Comparison of ENCODE assay signal across 12 cellular contexts in genomic region chr15:78316211-78317077, GRCh38. TPM values are rescaled to one million over a fixed set of nuclear protein-coding genes. Genes with fewer than 3 reads are reported as not detected.
A peak's percentile ranks its signal among the peaks of the same experiment; 100 is the strongest.
DNase-seq lines count a peak whose midpoint lies in the region; ATAC-seq, FAIRE-seq and TF ChIP-seq lines count a peak whose summit lies in the region.
"Had no signal": no experiment of that assay in that cellular context is flagged by ENCODE, and none has a peak within 500 bp of the region (broad histone marks: within the 10 kb centered on the region; RNA-seq: fewer than 3 reads in every experiment).

No MANE protein-coding gene starts in this region.

- H3K4me2 ChIP-seq in HepG2 (ENCODE audit: low read depth, low read length) (peak overlapping the region; percentile 14; the same call in 1 of the 2 replicates), astrocyte (ENCODE audit: low read length) (no peak overlapping the region)
- H3K4me2 ChIP-seq: PC-9 had no signal

- no peaks in the 10 kb centered on the region for H3K36me3 Mint-ChIP-seq in astrocyte (ENCODE audit: low read depth, unreplicated experiment)

- no peak overlapping the region for H2AFZ ChIP-seq in HepG2 (ENCODE audit: low read length)
- peak overlapping the region; percentile 39 for H2AFZ ChIP-seq in astrocyte (ENCODE audit: low read depth, low read length)
- H2AFZ ChIP-seq: PC-9 had no signal

- H3K9me3 ChIP-seq in HepG2 (ENCODE audit: low read length) (no peaks in the 10 kb centered on the region), right lobe of liver (no peaks in the 10 kb centered on the region), astrocyte (ENCODE audit: insufficient read depth, low read depth, low read length) (no peaks in the 10 kb centered on the region)
- H3K9me3 ChIP-seq: gastrocnemius medialis, psoas muscle had no signal

- intact Hi-C loops in HepG2 (cut with micrococcal nuclease; ENCODE audit: unreplicated experiment) = no loop called here
- intact Hi-C loops in right lobe of liver (cut with DNase I) = loop anchor here in 1 of 2 donors (5.0 kb wide), 1 partner anchor 101 kb away; no protein-coding TSS in a partner anchor

- POLR2A ChIA-PET in HepG2 (lab: Yijun Ruan, JAX) = no interaction called here

- FAIRE-seq in HepG2 (lab: Jason Lieb, UNC) (no peak), astrocyte (lab: Jason Lieb, UNC) (no peak)

- no peak for ATAC-seq in HepG2
- ATAC-seq in right lobe of liver = no peak
- ATAC-seq in GM18517 (IDR thresholded peaks at IDR 0.05; ENCODE audit: unreplicated experiment) = no peak
- no peak for ATAC-seq in GM18498 (IDR thresholded peaks at IDR 0.05; ENCODE audit: unreplicated experiment)
- ATAC-seq: gastrocnemius medialis had no signal

- no peaks in the 10 kb centered on the region for H3K4me1 Mint-ChIP-seq in astrocyte (ENCODE audit: low read depth, unreplicated experiment)

- BruUV-seq in HepG2 (replicated peaks; lab: Mats Ljungman, UMichigan) = no TSS peak

- no peaks in the 10 kb centered on the region for H3K79me2 ChIP-seq in HepG2 (ENCODE audit: insufficient read depth, low read length)
- H3K79me2 ChIP-seq in astrocyte (ENCODE audit: insufficient read depth, low read length) = no peaks in the 10 kb centered on the region

- no peak overlapping the region for H3K27ac Mint-ChIP-seq in astrocyte (ENCODE audit: unreplicated experiment)

- H3K4me1 ChIP-seq in HepG2 (ENCODE audit: insufficient read depth, low read length) (no peaks in the 10 kb centered on the region), right lobe of liver (no peaks in the 10 kb centered on the region), astrocyte (ENCODE audit: insufficient read depth, low read length) (no peaks in the 10 kb centered on the region)
- H3K4me1 ChIP-seq: psoas muscle had no signal

- H3K9ac ChIP-seq in HepG2 (ENCODE audit: insufficient read depth, low read depth, low read length) (no peak overlapping the region), astrocyte (ENCODE audit: low read length) (no peak overlapping the region)

- CTCF ChIA-PET in HepG2 (lab: Yijun Ruan, JAX; ENCODE audit: low intra/inter-chr PET ratio, low total read pairs) = interaction anchor here (0.9 to 1.3 kb wide), 2 partner anchors 8 to 166 kb away, joined by 3 read pairs; no protein-coding TSS in a partner anchor

- in situ Hi-C loops in HepG2 (cut with HindIII; ENCODE audit: extremely low pct_ligation_motif_present, low pct_unique_long_range_greater_than_20kb) = no loop called here

- H3K4me3 Mint-ChIP-seq in astrocyte (ENCODE audit: unreplicated experiment) = no peak overlapping the region

- WGBS in HepG2 (ENCODE audit: low lambda C conversion rate) = 21% methylated on average over 12 of the region's 19 CpGs
- WGBS in right lobe of liver (ENCODE audit: insufficient coverage, low coverage, low lambda C conversion rate, missing lambda C conversion rate) = 79% methylated on average over 10 of the region's 19 CpGs

- H3K27me3 ChIP-seq in HepG2 (ENCODE audit: control insufficient read depth in 1 of 2, insufficient read depth in 2 of 2, low read length in 2 of 2) (peaks cover 2 to 50% of the 10 kb centered on the region in 2 experiments; a peak in 4 of 5 replicates), right lobe of liver (no peaks in the 10 kb centered on the region), astrocyte (ENCODE audit: insufficient read depth, low read length) (no peaks in the 10 kb centered on the region)
- H3K27me3 ChIP-seq: gastrocnemius medialis had no signal

- no peak overlapping the region for H3K4me3 ChIP-seq in HepG2 (replicated peaks in 1 of 3; ENCODE audit: insufficient read depth in 1 of 3, low read depth in 2 of 3, low read length in 3 of 3)
- no peak overlapping the region for H3K4me3 ChIP-seq in right lobe of liver
- H3K4me3 ChIP-seq in astrocyte (ENCODE audit: insufficient read depth, low read depth, low read length) = no peak overlapping the region
- H3K4me3 ChIP-seq: gastrocnemius medialis, PC-9, psoas muscle had no signal

- peaks cover 24% of the 10 kb centered on the region for H3K27me3 Mint-ChIP-seq in astrocyte (ENCODE audit: low read depth, unreplicated experiment)

- H3K27ac ChIP-seq in HepG2 (ENCODE audit: extremely low read length, insufficient read depth, low read length) (no peak overlapping the region), right lobe of liver (no peak overlapping the region), astrocyte (ENCODE audit: low read depth, low read length) (no peak overlapping the region)
- H3K27ac ChIP-seq: gastrocnemius medialis, PC-9, psoas muscle had no signal

- TF ChIP-seq POLR2A in HepG2 (IDR thresholded peaks at IDR 0.05; ENCODE audit: insufficient read depth in 1 of 2, low read depth in 2 of 2, low read length in 2 of 2) = no peak
- TF ChIP-seq POLR2A in right lobe of liver (IDR thresholded peaks at IDR 0.05) = no peak

- H3K36me3 ChIP-seq in HepG2 (replicated peaks in 1 of 2; ENCODE audit: control insufficient read depth in 1 of 2, insufficient read depth in 2 of 2, low read length in 2 of 2) (no peaks in the 10 kb centered on the region), right lobe of liver (no peaks in the 10 kb centered on the region), astrocyte (ENCODE audit: insufficient read depth, low read length) (no peaks in the 10 kb centered on the region)
- H3K36me3 ChIP-seq: gastrocnemius medialis had no signal

- no peak for DNase-seq in HepG2 (ENCODE audit: low spot score)
- DNase-seq in right lobe of liver = no peak
- DNase-seq in astrocyte (ENCODE audit: low read depth) = no peak
- DNase-seq in midbrain (lab: John Stamatoyannopoulos, UW) = peak; percentile 82
- no peak for DNase-seq in stimulated activated CD4-positive, alpha-beta T cell treated with anti-CD3 and anti-CD28 coated beads, Interleukin-1b, Interleukin-23, amount 100 ng/mL, for 48 hours
- DNase-seq in cortex of kidney (lab: John Stamatoyannopoulos, UW) = no peak
- DNase-seq: activated CD4-positive, alpha-beta T cell treated with anti-CD3 and anti-CD28 coated beads, Interleukin-2, amount 50 U/mL, for 4 hours; gastrocnemius medialis had no signal

- H4K20me1 ChIP-seq in HepG2 (ENCODE audit: insufficient read depth, low read length) (no peaks in the 10 kb centered on the region), astrocyte (ENCODE audit: insufficient read depth, low read length) (no peaks in the 10 kb centered on the region)

- TF ChIP-seq CTCF in HepG2 (CRISPR knock-in tag; IDR thresholded peaks at IDR 0.05) (no peak), right lobe of liver (IDR thresholded peaks at IDR 0.05) (no peak), astrocyte (IDR thresholded peaks at IDR 0.05; ENCODE audit: insufficient read depth, low read depth, low read length) (no peak)

- TF ChIP-seq EP300 in HepG2 (IDR thresholded peaks at IDR 0.05; ENCODE audit: low read depth in 2 of 2, low read length in 2 of 2) (no peak), HepG2 (CRISPR knock-in tag; IDR thresholded peaks at IDR 0.05; ENCODE audit: borderline replicate concordance) (no peak)

- TF ChIP-seq RAD21 in HepG2 (CRISPR knock-in tag; IDR thresholded peaks at IDR 0.05) = no peak

- H3K9me3 Mint-ChIP-seq in astrocyte (ENCODE audit: unreplicated experiment) = no peaks in the 10 kb centered on the region

RNA-seq across cellular contexts. Expression of gene SKIC8, which starts 17.0 kb away (rescaled TPM):
- 69.5 and 98.2 TPM in 2 replicates for total RNA-seq in HepG2 (2016; rRNA removed; fragmentation: Illumina TruSeq; extraction: Trizol)
- 25.7 and 28.8 TPM in 2 replicates for total RNA-seq in HepG2 (2016; cell fraction: cytosol; rRNA removed; fragmentation: Illumina TruSeq; extraction: Trizol; ENCODE audit: low read depth)
- total RNA-seq in HepG2 (2016; cell fraction: insoluble cytoplasmic fraction; rRNA removed; fragmentation: Illumina TruSeq; extraction: Trizol) = 75.6 and 98.4 TPM in 2 replicates
- total RNA-seq in HepG2 (2016; cell fraction: membrane; rRNA removed; fragmentation: Illumina TruSeq; extraction: Trizol) = 27.4 and 33.5 TPM in 2 replicates
- 34.6 and 44.7 TPM in 2 replicates for total RNA-seq in HepG2 (2016; cell fraction: nucleus; rRNA removed; fragmentation: Illumina TruSeq; extraction: Trizol)
- polyA plus RNA-seq in HepG2 (2011; rRNA removed) = 56.5 and 70.6 TPM in 2 replicates
- polyA plus RNA-seq in HepG2 (2011; cell fraction: cytosol; rRNA removed) = 63.7 and 75.5 TPM in 2 replicates
- polyA plus RNA-seq in HepG2 (2011; cell fraction: nucleus; rRNA removed) = 27.4 and 33.7 TPM in 2 replicates
- 36.6 and 44.0 TPM in 2 replicates for polyA plus RNA-seq in HepG2 (2012)
- 15.0 and 18.2 TPM in 2 replicates for polyA plus RNA-seq in HepG2 (2016; cell fraction: cytosol; fragmentation: Illumina TruSeq; extraction: Trizol; ENCODE audit: low read depth)
- polyA plus RNA-seq in HepG2 (2016; cell fraction: insoluble cytoplasmic fraction; fragmentation: Illumina TruSeq; extraction: Trizol; ENCODE audit: low read depth) = 80.6 and 87.2 TPM in 2 replicates
- 19.8 and 20.6 TPM in 2 replicates for polyA plus RNA-seq in HepG2 (2016; cell fraction: membrane; fragmentation: Illumina TruSeq; extraction: Trizol; ENCODE audit: low read depth)
- 53.4 and 56.4 TPM in 2 replicates for polyA plus RNA-seq in HepG2 (2016; cell fraction: nucleus; fragmentation: Illumina TruSeq; extraction: Trizol; ENCODE audit: insufficient read depth, low read depth)
- polyA minus RNA-seq in HepG2 (2011; rRNA and poly(A)+ RNA removed; ENCODE audit: low replicate concordance) = 48.3 and 106 TPM in 2 replicates
- polyA minus RNA-seq in HepG2 (2011; cell fraction: cytosol; rRNA and poly(A)+ RNA removed) = 24.9 and 26.1 TPM in 2 replicates
- 28.3 and 36.9 TPM in 2 replicates for polyA minus RNA-seq in HepG2 (2011; cell fraction: nucleus; rRNA and poly(A)+ RNA removed)
- 10 to 100 TPM; 21.7 to 30.3 (median 23.0) TPM for total RNA-seq in right lobe of liver
- total RNA-seq in astrocyte = 43.6 and 46.3 TPM in 2 replicates

RNA-seq across cellular contexts. Expression of gene CRABP1, which starts 23.7 kb away (rescaled TPM):
- total RNA-seq in HepG2 (2016; rRNA removed; fragmentation: Illumina TruSeq; extraction: Trizol) = not detected in 2 replicates
- not detected in 2 replicates for total RNA-seq in HepG2 (2016; cell fraction: cytosol; rRNA removed; fragmentation: Illumina TruSeq; extraction: Trizol; ENCODE audit: low read depth)
- not detected in 2 replicates for total RNA-seq in HepG2 (2016; cell fraction: insoluble cytoplasmic fraction; rRNA removed; fragmentation: Illumina TruSeq; extraction: Trizol)
- total RNA-seq in HepG2 (2016; cell fraction: membrane; rRNA removed; fragmentation: Illumina TruSeq; extraction: Trizol) = not detected in 2 replicates
- not detected in 2 replicates for total RNA-seq in HepG2 (2016; cell fraction: nucleus; rRNA removed; fragmentation: Illumina TruSeq; extraction: Trizol)
- polyA plus RNA-seq in HepG2 (2011; rRNA removed) = not detected in 2 replicates
- not detected in 2 replicates for polyA plus RNA-seq in HepG2 (2011; cell fraction: cytosol; rRNA removed)
- polyA plus RNA-seq in HepG2 (2011; cell fraction: nucleus; rRNA removed) = not detected in 2 replicates
- polyA plus RNA-seq in HepG2 (2012) = not detected in 2 replicates
- polyA plus RNA-seq in HepG2 (2016; cell fraction: cytosol; fragmentation: Illumina TruSeq; extraction: Trizol; ENCODE audit: low read depth) = not detected in 2 replicates
- not detected in 2 replicates for polyA plus RNA-seq in HepG2 (2016; cell fraction: insoluble cytoplasmic fraction; fragmentation: Illumina TruSeq; extraction: Trizol; ENCODE audit: low read depth)
- polyA plus RNA-seq in HepG2 (2016; cell fraction: membrane; fragmentation: Illumina TruSeq; extraction: Trizol; ENCODE audit: low read depth) = not detected in 2 replicates
- not detected in 2 replicates for polyA plus RNA-seq in HepG2 (2016; cell fraction: nucleus; fragmentation: Illumina TruSeq; extraction: Trizol; ENCODE audit: insufficient read depth, low read depth)
- not detected in 2 replicates for polyA minus RNA-seq in HepG2 (2011; rRNA and poly(A)+ RNA removed; ENCODE audit: low replicate concordance)
- polyA minus RNA-seq in HepG2 (2011; cell fraction: cytosol; rRNA and poly(A)+ RNA removed) = not detected in 2 replicates
- polyA minus RNA-seq in HepG2 (2011; cell fraction: nucleus; rRNA and poly(A)+ RNA removed) = not detected in 2 replicates
- not detected for total RNA-seq in right lobe of liver
- total RNA-seq in astrocyte = 0.30 TPM in 1 of 2 replicates, not detected in the other
- total RNA-seq: gastrocnemius medialis, PC-9, psoas muscle had no signal

RNA-seq across cellular contexts. Expression of gene DNAJA4, which starts 52.1 kb away (rescaled TPM):
- total RNA-seq in HepG2 (2016; rRNA removed; fragmentation: Illumina TruSeq; extraction: Trizol) (not detected in 2 replicates), right lobe of liver (1 to 10 TPM in 4 of 6 experiments, under 1 TPM in 2; 0.73 to 3.4 (median 1.9) TPM), astrocyte (0.14 TPM in 1 of 2 replicates, not detected in the other)
- total RNA-seq in HepG2 (2016; cell fraction: cytosol; rRNA removed; fragmentation: Illumina TruSeq; extraction: Trizol; ENCODE audit: low read depth) = not detected in 2 replicates
- total RNA-seq in HepG2 (2016; cell fraction: insoluble cytoplasmic fraction; rRNA removed; fragmentation: Illumina TruSeq; extraction: Trizol) = not detected in 2 replicates
- total RNA-seq in HepG2 (2016; cell fraction: membrane; rRNA removed; fragmentation: Illumina TruSeq; extraction: Trizol) = not detected in 2 replicates
- total RNA-seq in HepG2 (2016; cell fraction: nucleus; rRNA removed; fragmentation: Illumina TruSeq; extraction: Trizol) = not detected in 2 replicates
- polyA plus RNA-seq in HepG2 (2011; rRNA removed) = not detected in 2 replicates
- not detected in 2 replicates for polyA plus RNA-seq in HepG2 (2011; cell fraction: cytosol; rRNA removed)
- not detected in 2 replicates for polyA plus RNA-seq in HepG2 (2011; cell fraction: nucleus; rRNA removed)
- polyA plus RNA-seq in HepG2 (2012) = 0.56 and 0.99 TPM in 2 replicates
- not detected in 2 replicates for polyA plus RNA-seq in HepG2 (2016; cell fraction: cytosol; fragmentation: Illumina TruSeq; extraction: Trizol; ENCODE audit: low read depth)
- not detected in 2 replicates for polyA plus RNA-seq in HepG2 (2016; cell fraction: insoluble cytoplasmic fraction; fragmentation: Illumina TruSeq; extraction: Trizol; ENCODE audit: low read depth)
- polyA plus RNA-seq in HepG2 (2016; cell fraction: membrane; fragmentation: Illumina TruSeq; extraction: Trizol; ENCODE audit: low read depth) = not detected in 2 replicates
- polyA plus RNA-seq in HepG2 (2016; cell fraction: nucleus; fragmentation: Illumina TruSeq; extraction: Trizol; ENCODE audit: insufficient read depth, low read depth) = not detected in 2 replicates
- polyA minus RNA-seq in HepG2 (2011; rRNA and poly(A)+ RNA removed; ENCODE audit: low replicate concordance) = 73.6 TPM in 1 of 2 replicates, not detected in the other
- 0.49 and 1.8 TPM in 2 replicates for polyA minus RNA-seq in HepG2 (2011; cell fraction: cytosol; rRNA and poly(A)+ RNA removed)
- 0.52 and 0.62 TPM in 2 replicates for polyA minus RNA-seq in HepG2 (2011; cell fraction: nucleus; rRNA and poly(A)+ RNA removed)
